Comparison of ENCODE assay signal across 35 cellular contexts in genomic region chr3:155327430-155327829, GRCh38. TPM values are rescaled to one million over a fixed set of nuclear protein-coding genes. Genes with fewer than 3 reads are reported as not detected.
"Had no signal": no experiment of that assay in that cellular context is flagged by ENCODE, and none has a peak within 500 bp of the region (broad histone marks: within the 10 kb centered on the region; RNA-seq: fewer than 3 reads in every experiment).

No MANE protein-coding gene starts in this region.

- H3K27me3 ChIP-seq: adrenal gland, body of pancreas had no signal

- FAIRE-seq: astrocyte, RCC 7860 had no signal

- H3K4me1 ChIP-seq: adrenal gland, body of pancreas had no signal

- H3K36me3 ChIP-seq: adrenal gland had no signal

- H3K27ac ChIP-seq: adrenal gland, body of pancreas, PC-9, RWPE1, VCaP had no signal

- H3K4me3 ChIP-seq: adrenal gland, body of pancreas, PC-9 had no signal

- ATAC-seq: activated naive CD4-positive, alpha-beta T cell treated with anti-CD3 and anti-CD28 coated beads, Interleukin-2, amount 50 U/mL, for 72 hours; activated T-cell treated with anti-CD3 and anti-CD28 coated beads, Interleukin-2, amount 50 U/mL, for 4 hours; body of pancreas; Right ventricle myocardium inferior had no signal

- DNase-seq: activated B cell treated with CpG ODN at 0.5 μM for 24 hours; activated CD4-positive, alpha-beta memory T cell treated with anti-CD3 and anti-CD28 coated beads for 36 hours; activated CD4-positive, alpha-beta T cell treated with anti-CD3 and anti-CD28 coated beads for 4 hours; activated CD4-positive, alpha-beta T cell treated with anti-CD3 and anti-CD28 coated beads, Interleukin-2, amount 50 U/mL, for 1 hour; activated CD4-positive, CD25-positive, alpha-beta regulatory T cell treated with anti-CD3 and anti-CD28 coated beads, Interleukin-2, amount 50 U/mL, for 72 hours; activated CD8-positive, alpha-beta memory T cell treated with anti-CD3 and anti-CD28 coated beads, Interleukin-2, amount 50 U/mL, for 4 hours; activated gamma-delta T cell treated with Interleukin-2 at 50 U/mL for 16 hours; activated naive CD4-positive, alpha-beta T cell treated with anti-CD3 and anti-CD28 coated beads for 36 hours; activated T-cell treated with anti-CD3 and anti-CD28 coated beads for 4 hours; activated T-cell treated with anti-CD3 and anti-CD28 coated beads, Interleukin-2, amount 50 U/mL, for 4 hours; adrenal gland; body of pancreas; NCI-H1092 treated with DMSO at 0.1 percent for 48 hours; NCI-H1417 treated with DMSO at 0.1 percent for 48 hours; NCI-H1930; NCI-H2081 treated with DMSO at 0.1 percent for 48 hours; NCI-H226; NCI-H446 treated with DMSO at 0.1 percent for 48 hours; NCI-H524; NCI-H69; NK-92 treated with Interleukin-12 subunit alpha and Interleukin-12 subunit beta, amount 100 ng/mL, for 24 hours; PC-9; SIG-M5; SW 1271; T-helper 1 cell; T-helper 2 cell; T-helper 9 cell had no signal

- H3K9me3 ChIP-seq: adrenal gland, body of pancreas had no signal

- H3K4me2 ChIP-seq: PC-9 had no signal

- H2AFZ ChIP-seq: PC-9 had no signal

RNA-seq across cellular contexts. Expression of gene STRIT1, which starts 33.9 kb away (rescaled TPM):
- total RNA-seq: activated B cell treated with CpG ODN at 0.5 μM for 24 hours; activated CD4-positive, alpha-beta memory T cell treated with anti-CD3 and anti-CD28 coated beads for 36 hours; activated naive CD4-positive, alpha-beta T cell treated with anti-CD3 and anti-CD28 coated beads for 36 hours; activated naive CD4-positive, alpha-beta T cell treated with anti-CD3 and anti-CD28 coated beads, Interleukin-2, amount 50 U/mL, for 72 hours; activated T-cell treated with anti-CD3 and anti-CD28 coated beads, Interleukin-2, amount 50 U/mL, for 4 hours; activated T-helper 1 cell treated with anti-CD3 and anti-CD28 coated beads, Interleukin-12 subunit alpha, Interleukin-12 subunit beta, Interleukin-2, Interleukin-4 antibody, amounts not matched to agents 30 ng/mL and 10 ng/mL and 1 ng/mL, durations not matched to agents 14 hours and 24 hours and 36 hours; astrocyte; body of pancreas; M059J; PC-9 had no signal
